In the genomic region with DNA sequence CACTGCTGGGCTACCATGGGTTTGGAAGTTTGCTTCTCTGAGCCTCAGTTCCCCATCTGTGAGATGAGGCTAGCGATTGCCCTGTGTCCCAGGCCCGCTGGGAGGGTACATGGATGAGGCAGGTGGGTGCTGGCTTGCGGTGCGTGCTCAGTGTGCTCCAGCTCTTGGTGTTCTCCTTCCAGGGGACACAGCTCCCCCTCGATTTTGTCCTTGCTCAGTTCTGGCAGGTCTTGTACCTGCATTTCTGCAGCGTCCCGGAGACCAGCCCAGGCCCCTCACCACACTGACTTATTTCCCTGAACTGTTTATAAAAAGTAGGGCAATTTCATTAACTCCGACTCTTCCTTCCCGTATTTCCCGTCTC, we compare ENCODE assay signal across 20 cellular contexts.
DNase-seq lines count a peak whose midpoint lies in the region; ATAC-seq, FAIRE-seq and TF ChIP-seq lines count a peak whose summit lies in the region.
"Had no signal": no experiment of that assay in that cellular context is flagged by ENCODE, and none has a peak within 500 bp of the region (broad histone marks: within the 10 kb centered on the region; RNA-seq: fewer than 3 reads in every experiment).

No MANE protein-coding gene starts in this region.

- TF ChIP-seq POLR2A in stomach (IDR thresholded peaks at IDR 0.05): no peak

- no peaks in the 10 kb centered on the region for H3K27me3 Mint-ChIP-seq in T-helper 17 cell
- no peaks in the 10 kb centered on the region for H3K27me3 Mint-ChIP-seq in CD4-positive, alpha-beta T cell
- H3K27me3 Mint-ChIP-seq: CD4-positive, alpha-beta memory T cell had no signal

- no peak for TF ChIP-seq EP300 in stomach (IDR thresholded peaks at IDR 0.05)

- no peaks in the 10 kb centered on the region for H3K4me1 Mint-ChIP-seq in T-helper 17 cell
- H3K4me1 Mint-ChIP-seq in stimulated activated effector memory CD8-positive, alpha-beta T cell treated with anti-CD3 and anti-CD28 coated beads, Interleukin-12 subunit alpha, Interleukin-12 subunit beta, amount 100 ng/mL, for 72 hours: peaks cover 11% of the 10 kb centered on the region
- H3K4me1 Mint-ChIP-seq in CD4-positive, alpha-beta T cell (ENCODE audit: low read depth): no peaks in the 10 kb centered on the region

- no peak for TF ChIP-seq CTCF in RWPE2 (IDR thresholded peaks at IDR 0.05; ENCODE audit: poor library complexity, severe bottlenecking)
- no peak for TF ChIP-seq CTCF in kidney (IDR thresholded peaks at IDR 0.05; ENCODE audit: borderline replicate concordance, extremely low read depth, insufficient read depth)
- no peak for TF ChIP-seq CTCF in CD4-positive, alpha-beta T cell (IDR thresholded peaks at IDR 0.05)
- TF ChIP-seq CTCF in A673 (conservative IDR thresholded peaks at IDR 0.05; ENCODE audit: low read depth, low read length): no peak
- no peak for TF ChIP-seq CTCF in stomach (IDR thresholded peaks at IDR 0.05)

- H3K9me3 Mint-ChIP-seq in stimulated activated effector memory CD8-positive, alpha-beta T cell treated with anti-CD3 and anti-CD28 coated beads, Interleukin-12 subunit alpha, Interleukin-12 subunit beta, amount 100 ng/mL, for 72 hours: no peaks in the 10 kb centered on the region
- no peaks in the 10 kb centered on the region for H3K9me3 Mint-ChIP-seq in CD4-positive, alpha-beta T cell
- H3K9me3 Mint-ChIP-seq: HFFc6 had no signal

- H3K36me3 ChIP-seq in RWPE2 (ENCODE audit: low read depth): no peaks in the 10 kb centered on the region
- no peaks in the 10 kb centered on the region for H3K36me3 ChIP-seq in kidney (ENCODE audit: control insufficient read depth in 1 of 2, insufficient read depth in 2 of 2, low read length in 2 of 2)
- H3K36me3 ChIP-seq in A673 (ENCODE audit: insufficient read depth, low read length, poor library complexity, severe bottlenecking): no peaks in the 10 kb centered on the region
- H3K36me3 ChIP-seq in stomach: no peaks in the 10 kb centered on the region

- H3K4me1 ChIP-seq in RWPE2 (ENCODE audit: insufficient read depth, poor library complexity, severe bottlenecking): no peaks in the 10 kb centered on the region
- H3K4me1 ChIP-seq in kidney (ENCODE audit: control insufficient read depth in 1 of 2, insufficient read depth in 1 of 2, low read depth in 1 of 2, low read length in 2 of 2): no peaks in the 10 kb centered on the region
- no peaks in the 10 kb centered on the region for H3K4me1 ChIP-seq in A673 (ENCODE audit: insufficient read depth, low read length, poor library complexity, severe bottlenecking)
- peaks cover 0 to 9% (median 2%) of the 10 kb centered on the region in 4 donors for H3K4me1 ChIP-seq in stomach

- 73 to 81% (median 78%) methylated on average over 9 to 10 of the region's 10 CpGs for WGBS in stomach, 5 donors

- POLR2A ChIA-PET in CD4-positive, alpha-beta T cell (lab: Charles Lee): no interaction called here
- POLR2A ChIA-PET in A673 (lab: Charles Lee; ENCODE audit: low non-redundant PET): no interaction called here

- H3K4me3 Mint-ChIP-seq in T-helper 17 cell: no peak overlapping the region
- H3K4me3 Mint-ChIP-seq in stimulated activated effector memory CD8-positive, alpha-beta T cell treated with anti-CD3 and anti-CD28 coated beads, Interleukin-12 subunit alpha, Interleukin-12 subunit beta, amount 100 ng/mL, for 72 hours: no peak overlapping the region
- no peak overlapping the region for H3K4me3 Mint-ChIP-seq in CD4-positive, alpha-beta T cell
- H3K4me3 Mint-ChIP-seq: CD4-positive, alpha-beta memory T cell; HFFc6 had no signal

- intact Hi-C loops in kidney (cut with DNase I): no loop called here
- intact Hi-C loops in CD4-positive, alpha-beta T cell (cut with DNase I, micrococcal nuclease): no loop called here
- intact Hi-C loops in A673 (cut with micrococcal nuclease; ENCODE audit: unreplicated experiment): no loop called here
- intact Hi-C loops in stomach (cut with DNase I; ENCODE audit: low total_unique reads): no loop called here

- H3K4me3 ChIP-seq in RWPE2 (ENCODE audit: severe bottlenecking): no peak overlapping the region
- H3K4me3 ChIP-seq in kidney (ENCODE audit: low read length in 2 of 2): no peak overlapping the region
- H3K4me3 ChIP-seq in A673 (ENCODE audit: low read depth, low read length, poor library complexity, severe bottlenecking): no peak overlapping the region
- H3K4me3 ChIP-seq in stomach: no peak overlapping the region

- ATAC-seq in RWPE2 (ENCODE audit: low read depth): no peak
- ATAC-seq in T-helper 17 cell: no peak
- ATAC-seq in stimulated activated effector memory CD8-positive, alpha-beta T cell treated with anti-CD3 and anti-CD28 coated beads, Interleukin-12 subunit alpha, Interleukin-12 subunit beta, amount 100 ng/mL, for 72 hours: no peak
- no peak for ATAC-seq in CD4-positive, alpha-beta T cell (ENCODE audit: poor library complexity)
- ATAC-seq: HCT116 had no signal

- peak overlapping the region; percentile 27 for H3K27ac Mint-ChIP-seq in T-helper 17 cell
- H3K27ac Mint-ChIP-seq in stimulated activated effector memory CD8-positive, alpha-beta T cell treated with anti-CD3 and anti-CD28 coated beads, Interleukin-12 subunit alpha, Interleukin-12 subunit beta, amount 100 ng/mL, for 72 hours: peak overlapping the region; percentile 37
- H3K27ac Mint-ChIP-seq in CD4-positive, alpha-beta T cell: no peak overlapping the region
- H3K27ac Mint-ChIP-seq: HFFc6 had no signal

- H3K27me3 ChIP-seq in RWPE2 (ENCODE audit: insufficient read depth, poor library complexity, severe bottlenecking): no peaks in the 10 kb centered on the region
- H3K27me3 ChIP-seq in CD4-positive, alpha-beta T cell (ENCODE audit: control insufficient read depth, insufficient read depth, low read length): no peaks in the 10 kb centered on the region
- H3K27me3 ChIP-seq in A673 (replicated peaks; ENCODE audit: insufficient read depth, low read depth, low read length, poor library complexity): no peaks in the 10 kb centered on the region
- peaks cover 0 to 8% (median 7%) of the 10 kb centered on the region in 3 donors for H3K27me3 ChIP-seq in stomach

- H3K9me3 ChIP-seq in RWPE2 (ENCODE audit: severe bottlenecking) (no peaks in the 10 kb centered on the region), T-helper 17 cell (ENCODE audit: control insufficient read depth, low read length, poor library complexity, severe bottlenecking) (no peaks in the 10 kb centered on the region), kidney (ENCODE audit: control insufficient read depth in 1 of 2, low read length in 2 of 2) (no peaks in the 10 kb centered on the region), A673 (ENCODE audit: low read depth, low read length, poor library complexity, severe bottlenecking) (no peaks in the 10 kb centered on the region), stomach (no peaks in the 10 kb centered on the region)
- H3K9me3 ChIP-seq in CD4-positive, alpha-beta T cell (ENCODE audit: control insufficient read depth, low read length): no peaks in the 10 kb centered on the region

- no TSS peak for BruUV-seq in A673 (replicated peaks; lab: Mats Ljungman, UMichigan)

- CTCF ChIA-PET in CD4-positive, alpha-beta T cell (lab: Charles Lee): no interaction called here
- CTCF ChIA-PET in A673 (lab: Charles Lee): no interaction called here

- H3K36me3 Mint-ChIP-seq in T-helper 17 cell (ENCODE audit: low read depth): no peaks in the 10 kb centered on the region
- peaks cover 4% of the 10 kb centered on the region for H3K36me3 Mint-ChIP-seq in stimulated activated effector memory CD8-positive, alpha-beta T cell treated with anti-CD3 and anti-CD28 coated beads, Interleukin-12 subunit alpha, Interleukin-12 subunit beta, amount 100 ng/mL, for 72 hours
- H3K36me3 Mint-ChIP-seq in CD4-positive, alpha-beta T cell (ENCODE audit: low read depth): no peaks in the 10 kb centered on the region
- H3K36me3 Mint-ChIP-seq: CD4-positive, alpha-beta memory T cell had no signal

- DNase-seq in RWPE2 (ENCODE audit: low spot score) (peak; percentile 58), T-helper 17 cell (no peak), kidney (peak; percentile 39), A673 (ENCODE audit: low spot score) (no peak), SHP77 treated with DMSO at 0.1 percent for 48 hours (lab: John Stamatoyannopoulos, UW) (no peak), stomach (no peak)
- no peak for DNase-seq in stimulated activated effector memory CD8-positive, alpha-beta T cell treated with anti-CD3 and anti-CD28 coated beads, Interleukin-12 subunit alpha, Interleukin-12 subunit beta, amount 100 ng/mL, for 72 hours (ENCODE audit: low spot score in 2 of 2)
- DNase-seq in CD4-positive, alpha-beta T cell: no peak
- DNase-seq: AML-193; Calu3; CD4-positive, alpha-beta memory T cell; DMS79 treated with DMSO at 0.1 percent for 48 hours; GF-D8; GOT3; HFFc6; IMR-90 had no signal

- H3K27ac ChIP-seq in RWPE2 (ENCODE audit: poor library complexity, severe bottlenecking): no peak overlapping the region
- no peak overlapping the region for H3K27ac ChIP-seq in kidney (ENCODE audit: low read depth in 2 of 2, low read length in 2 of 2)
- H3K27ac ChIP-seq in CD4-positive, alpha-beta T cell (ENCODE audit: low read depth, low read length): no peak overlapping the region
- no peak overlapping the region for H3K27ac ChIP-seq in A673 (ENCODE audit: low read depth, low read length, poor library complexity, severe bottlenecking)
- H3K27ac ChIP-seq in stomach: no peak overlapping the region
- H3K27ac ChIP-seq: C4-2B, HL-60 had no signal

- FAIRE-seq in kidney (lab: Jason Lieb, UNC): no peak
- FAIRE-seq: A204.1 had no signal

- H3K9ac ChIP-seq in kidney (ENCODE audit: low read length in 2 of 2): no peak overlapping the region

Comparison
In these comparisons a context has a peak if more than half of its experiments do, and no peak if none do; other contexts are left out.
1. DNase-seq: peak in RWPE2 (single experiment) and kidney (single experiment); none in T-helper 17 cell (0 of 3), stimulated activated effector memory CD8-positive, alpha-beta T cell treated with anti-CD3 and anti-CD28 coated beads, Interleukin-12 subunit alpha, Interleukin-12 subunit beta, amount 100 ng/mL, for 72 hours (0 of 2), CD4-positive, alpha-beta T cell (0 of 10), A673 (single experiment), SHP77 treated with DMSO at 0.1 percent for 48 hours (single experiment) and stomach (single experiment).